17 cellular contexts compared by ENCODE assay signal in genomic region chr2:98833172-98833916, GRCh38.
DNase-seq lines count a peak whose midpoint lies in the region; ATAC-seq and TF ChIP-seq lines count a peak whose summit lies in the region.
"Had no signal": no experiment of that assay in that cellular context is flagged by ENCODE, and none has a peak within 500 bp of the region (broad histone marks: within the 10 kb centered on the region; RNA-seq: fewer than 3 reads in every experiment).

No MANE protein-coding gene starts in this region.

- no peak for TF ChIP-seq POLR2A in esophagus squamous epithelium (IDR thresholded peaks at IDR 0.05)

- no peak overlapping the region for H2AFZ ChIP-seq in neural progenitor cell (replicated peaks)

- H3K9me3 ChIP-seq in CD4-positive, alpha-beta T cell (ENCODE audit: control insufficient read depth, low read length) = no peaks in the 10 kb centered on the region
- H3K9me3 ChIP-seq in esophagus squamous epithelium (no peaks in the 10 kb centered on the region), neural progenitor cell (ENCODE audit: low read depth) (no peaks in the 10 kb centered on the region)
- H3K9me3 ChIP-seq: colonic mucosa, neutrophil, SJCRH30 had no signal

- H3K4me1 ChIP-seq in esophagus squamous epithelium (peaks cover 0 to 26% (median 3%) of the 10 kb centered on the region in 3 donors), neural progenitor cell (no peaks in the 10 kb centered on the region)
- H3K4me1 ChIP-seq: colonic mucosa, foreskin keratinocyte, SJCRH30 had no signal

- peak overlapping the region; percentile 50 for H3K27ac Mint-ChIP-seq in CD4-positive, alpha-beta T cell
- H3K27ac Mint-ChIP-seq in T-helper 2 cell treated with Interferon-gamma antibody and Interleukin-4, amounts not matched to agents 5 μg/mL and 100 μg/mL, for 36 hours = peak overlapping the region; percentile 41
- peak overlapping the region; percentile 72 for H3K27ac Mint-ChIP-seq in neural progenitor cell

- no peaks in the 10 kb centered on the region for H3K79me2 ChIP-seq in neural progenitor cell (ENCODE audit: low read depth)

- no peaks in the 10 kb centered on the region for H3K27me3 Mint-ChIP-seq in CD4-positive, alpha-beta T cell
- H3K27me3 Mint-ChIP-seq in T-helper 2 cell treated with Interferon-gamma antibody and Interleukin-4, amounts not matched to agents 5 μg/mL and 100 μg/mL, for 36 hours (ENCODE audit: low read depth) = no peaks in the 10 kb centered on the region
- H3K27me3 Mint-ChIP-seq in neural progenitor cell (ENCODE audit: insufficient read depth, low read depth) = peaks cover 12% of the 10 kb centered on the region

- H3K9me3 Mint-ChIP-seq in CD4-positive, alpha-beta T cell = no peaks in the 10 kb centered on the region
- H3K9me3 Mint-ChIP-seq in T-helper 2 cell treated with Interferon-gamma antibody and Interleukin-4, amounts not matched to agents 5 μg/mL and 100 μg/mL, for 36 hours = no peaks in the 10 kb centered on the region
- H3K9me3 Mint-ChIP-seq in neural progenitor cell = no peaks in the 10 kb centered on the region

- TF ChIP-seq CTCF in CD4-positive, alpha-beta T cell (IDR thresholded peaks at IDR 0.05) = no peak
- TF ChIP-seq CTCF in esophagus squamous epithelium (IDR thresholded peaks at IDR 0.05) = no peak
- no peak for TF ChIP-seq CTCF in neural progenitor cell (IDR thresholded peaks at IDR 0.05)

- WGBS in esophagus squamous epithelium, 2 donors = 47 to 59% methylated on average over 6 to 7 of the region's 7 CpGs

- H3F3A ChIP-seq in neural progenitor cell (ENCODE audit: low read depth) = no peaks in the 10 kb centered on the region

- POLR2A ChIA-PET in CD4-positive, alpha-beta T cell (lab: Charles Lee) = interaction anchor here (1.4 to 1.7 kb wide), 2 partner anchors 62 to 184 kb away, joined by 3 to 5 read pairs; no protein-coding TSS in a partner anchor

- no peaks in the 10 kb centered on the region for H3K27me3 ChIP-seq in CD4-positive, alpha-beta T cell (ENCODE audit: control insufficient read depth, insufficient read depth, low read length)
- H3K27me3 ChIP-seq in esophagus squamous epithelium (no peaks in the 10 kb centered on the region), neural progenitor cell (no peaks in the 10 kb centered on the region)
- H3K27me3 ChIP-seq: colonic mucosa, foreskin keratinocyte, neutrophil had no signal

- H3K9ac ChIP-seq in neural progenitor cell = no peak overlapping the region

- H3K4me2 ChIP-seq in neural progenitor cell = no peak overlapping the region

- CTCF ChIA-PET in CD4-positive, alpha-beta T cell (lab: Charles Lee) = interaction anchor here (1.4 kb wide), 1 partner anchor 184 kb away, joined by 5 read pairs; no protein-coding TSS in a partner anchor

- DNase-seq in CD4-positive, alpha-beta T cell = no peak
- peak; percentile 27 for DNase-seq in T-helper 2 cell treated with Interferon-gamma antibody and Interleukin-4, amounts not matched to agents 5 μg/mL and 100 μg/mL, for 36 hours (ENCODE audit: low spot score)
- DNase-seq in esophagus squamous epithelium (lab: John Stamatoyannopoulos, UW) = no peak
- no peak for DNase-seq in neural progenitor cell (ENCODE audit: low spot score)
- DNase-seq in epidermal melanocyte (ENCODE audit: insufficient read length, low spot score) = no peak
- no peak for DNase-seq in NCI-H524 treated with DMSO at 0.1 percent for 48 hours (lab: John Stamatoyannopoulos, UW)
- DNase-seq: activated effector memory CD4-positive, alpha-beta T cell treated with Interleukin-2 at 50 U/mL for 16 hours; colonic mucosa; COR-L47; foreskin keratinocyte; NCI-H510A treated with DMSO at 0.1 percent for 48 hours; SJCRH30; stimulated activated CD4-positive, alpha-beta T cell treated with anti-CD3 and anti-CD28 coated beads, Interleukin-15, amount 100 ng/mL, for 24 hours had no signal

- H3K27ac ChIP-seq in CD4-positive, alpha-beta T cell (ENCODE audit: low read depth, low read length) = no peak overlapping the region
- peak overlapping the region; percentile 2 to 71 (median 38) for H3K27ac ChIP-seq in esophagus squamous epithelium
- no peak overlapping the region for H3K27ac ChIP-seq in neural progenitor cell
- H3K27ac ChIP-seq: colonic mucosa, foreskin keratinocyte, neutrophil, SJCRH30, VCaP had no signal

- intact Hi-C loops in CD4-positive, alpha-beta T cell (cut with DNase I, micrococcal nuclease) = loop anchor here in 1 of 2 experiments (10.0 kb wide), 2 partner anchors 321 to 419 kb away; partner anchors contain the start of genes LIPT1 and TSGA10
- intact Hi-C loops in esophagus squamous epithelium (cut with DNase I) = no loop called here

- H3K4me1 Mint-ChIP-seq in CD4-positive, alpha-beta T cell (ENCODE audit: low read depth) = peaks cover 70% of the 10 kb centered on the region
- H3K4me1 Mint-ChIP-seq in T-helper 2 cell treated with Interferon-gamma antibody and Interleukin-4, amounts not matched to agents 5 μg/mL and 100 μg/mL, for 36 hours (ENCODE audit: low read depth) = peaks cover 69% of the 10 kb centered on the region
- H3K4me1 Mint-ChIP-seq in neural progenitor cell = peaks cover 12% of the 10 kb centered on the region

- H3K36me3 Mint-ChIP-seq in CD4-positive, alpha-beta T cell (ENCODE audit: low read depth) = no peaks in the 10 kb centered on the region
- H3K36me3 Mint-ChIP-seq in T-helper 2 cell treated with Interferon-gamma antibody and Interleukin-4, amounts not matched to agents 5 μg/mL and 100 μg/mL, for 36 hours (ENCODE audit: low read depth) = no peaks in the 10 kb centered on the region
- H3K36me3 Mint-ChIP-seq in neural progenitor cell = no peaks in the 10 kb centered on the region

- H3K4me3 Mint-ChIP-seq in CD4-positive, alpha-beta T cell = no peak overlapping the region
- H3K4me3 Mint-ChIP-seq in T-helper 2 cell treated with Interferon-gamma antibody and Interleukin-4, amounts not matched to agents 5 μg/mL and 100 μg/mL, for 36 hours = no peak overlapping the region
- H3K4me3 Mint-ChIP-seq in neural progenitor cell = no peak overlapping the region

- H3K4me3 ChIP-seq in esophagus squamous epithelium (no peak overlapping the region), neural progenitor cell (no peak overlapping the region)
- H3K4me3 ChIP-seq: colonic mucosa, SJCRH30 had no signal

- peaks cover 0 to 42% (median 0%) of the 10 kb centered on the region in 3 donors for H3K36me3 ChIP-seq in esophagus squamous epithelium
- no peaks in the 10 kb centered on the region for H3K36me3 ChIP-seq in neural progenitor cell
- H3K36me3 ChIP-seq: colonic mucosa, neutrophil, SJCRH30 had no signal

- ATAC-seq in CD4-positive, alpha-beta T cell (ENCODE audit: poor library complexity) = no peak
- no peak for ATAC-seq in GM19467 (IDR thresholded peaks at IDR 0.05; ENCODE audit: unreplicated experiment)
- ATAC-seq in HG03196 (IDR thresholded peaks at IDR 0.05; ENCODE audit: unreplicated experiment) = no peak
- ATAC-seq: foreskin keratinocyte had no signal

- no peaks in the 10 kb centered on the region for H4K20me1 ChIP-seq in neural progenitor cell (ENCODE audit: low read depth)

Comparison
In these comparisons a context has a peak if more than half of its experiments do, and no peak if none do; other contexts are left out.
1. H3K27ac ChIP-seq: peak in esophagus squamous epithelium (4 of 4); none in CD4-positive, alpha-beta T cell (single experiment) and neural progenitor cell (single experiment).
2. Peak in every context shown above with its lines, with median percentiles within 50 percentile points of each other: H3K27ac Mint-ChIP-seq.